ENCODE assay signal across 20 cellular contexts in genomic region chr11:61811831-61812230, GRCh38. TPM values are rescaled to one million over a fixed set of nuclear protein-coding genes. Genes with fewer than 3 reads are reported as not detected.
"Had no signal": no experiment of that assay in that cellular context is flagged by ENCODE, and none has a peak within 500 bp of the region (broad histone marks: within the 10 kb centered on the region; RNA-seq: fewer than 3 reads in every experiment).

No MANE protein-coding gene starts in this region.

- DNase-seq: activated CD4-positive, alpha-beta memory T cell treated with anti-CD3 and anti-CD28 coated beads for 36 hours; activated CD4-positive, alpha-beta T cell treated with anti-CD3 and anti-CD28 coated beads for 4 hours; activated effector memory CD4-positive, alpha-beta T cell treated with Interleukin-2 at 50 U/mL for 16 hours; activated naive CD4-positive, alpha-beta T cell treated with anti-CD3 and anti-CD28 coated beads, Interleukin-2, amount 50 U/mL, for 16 hours; activated naive CD8-positive, alpha-beta T cell treated with anti-CD3 and anti-CD28 coated beads, Interleukin-2, amount 50 U/mL, for 24 hours; activated T-cell treated with anti-CD3 and anti-CD28 coated beads, Interleukin-2, amount 50 U/mL, for 48 hours; caudate nucleus; dermis blood vessel endothelial cell; effector CD8-positive, alpha-beta T cell; foreskin keratinocyte; left ventricle myocardium superior; mammary epithelial cell; naive thymus-derived CD8-positive, alpha-beta T cell; stimulated activated CD4-positive, alpha-beta T cell treated with anti-CD3 and anti-CD28 coated beads, Interleukin-1b, Interleukin-23, amount 100 ng/mL, for 48 hours; stimulated activated naive CD8-positive, alpha-beta T cell treated with anti-CD3 and anti-CD28 coated beads, Interleukin-15, amount 100 ng/mL, for 72 hours; T-cell; T-helper 9 cell had no signal

- H3K4me3 Mint-ChIP-seq: activated CD4-positive, alpha-beta memory T cell treated with anti-CD3 and anti-CD28 coated beads for 36 hours; activated naive CD8-positive, alpha-beta T cell treated with anti-CD3 and anti-CD28 coated beads, Interleukin-2, amount 50 U/mL, for 24 hours; mesothelial cell of epicardium; stimulated activated naive CD8-positive, alpha-beta T cell treated with anti-CD3 and anti-CD28 coated beads, Interleukin-15, amount 100 ng/mL, for 72 hours; T-cell; WTC11 had no signal

- H3K27ac Mint-ChIP-seq: activated CD4-positive, alpha-beta memory T cell treated with anti-CD3 and anti-CD28 coated beads for 36 hours; activated naive CD8-positive, alpha-beta T cell treated with anti-CD3 and anti-CD28 coated beads, Interleukin-2, amount 50 U/mL, for 24 hours; mesothelial cell of epicardium; stimulated activated naive CD8-positive, alpha-beta T cell treated with anti-CD3 and anti-CD28 coated beads, Interleukin-15, amount 100 ng/mL, for 72 hours; T-cell; WTC11 had no signal

- H3K36me3 Mint-ChIP-seq: T-cell had no signal

- H3K9me3 Mint-ChIP-seq: activated CD4-positive, alpha-beta memory T cell treated with anti-CD3 and anti-CD28 coated beads for 36 hours; activated naive CD8-positive, alpha-beta T cell treated with anti-CD3 and anti-CD28 coated beads, Interleukin-2, amount 50 U/mL, for 24 hours; mesothelial cell of epicardium; naive thymus-derived CD8-positive, alpha-beta T cell; stimulated activated naive CD8-positive, alpha-beta T cell treated with anti-CD3 and anti-CD28 coated beads, Interleukin-15, amount 100 ng/mL, for 72 hours; T-cell had no signal

RNA-seq across cellular contexts. Expression of gene FADS2, which starts 16.3 kb away (rescaled TPM):
- total RNA-seq: naive thymus-derived CD8-positive, alpha-beta T cell had no signal

RNA-seq across cellular contexts. Expression of gene MYRF, which starts 59.4 kb away (rescaled TPM):
- total RNA-seq: skeletal muscle tissue had no signal
